Comparison of ENCODE assay signal across 8 cellular contexts in the genomic region with DNA sequence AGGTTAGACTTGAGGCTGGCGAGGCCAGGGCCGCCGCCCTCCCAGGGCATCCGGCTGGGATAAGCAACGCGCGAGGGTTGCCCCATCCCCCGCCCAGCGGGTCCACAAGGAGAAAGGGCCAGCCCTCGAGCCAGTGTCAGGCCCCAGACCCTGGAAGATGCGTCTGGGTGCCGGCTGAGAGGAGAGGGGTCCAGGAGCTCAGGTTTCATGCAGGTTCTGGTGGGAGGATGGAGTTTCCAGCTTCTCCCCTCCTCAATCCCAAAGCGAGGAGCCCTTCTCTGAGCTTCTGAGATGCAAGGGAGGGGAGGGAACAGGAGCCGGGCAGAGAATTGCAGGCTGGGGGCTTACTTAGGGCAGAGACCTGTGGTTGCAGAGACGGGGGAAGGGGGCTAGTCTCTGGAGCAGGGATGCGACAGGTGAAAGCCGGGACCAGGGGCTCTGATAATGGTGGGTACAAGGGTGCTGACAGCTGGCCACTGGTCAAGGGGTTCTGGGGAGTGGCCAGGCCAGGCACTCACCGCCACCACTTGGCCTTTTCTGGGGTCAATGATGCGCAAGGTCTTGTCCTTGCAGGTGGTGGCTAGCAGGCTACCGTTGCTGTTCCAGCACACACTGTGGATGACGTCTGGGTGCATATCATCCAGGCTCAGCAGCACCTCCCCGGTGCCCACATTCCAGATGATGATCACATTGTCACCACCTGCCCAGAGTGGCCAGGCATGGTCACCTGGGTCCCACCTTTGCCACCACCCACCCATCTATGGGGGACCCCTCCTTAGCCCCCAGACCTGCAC. TPM values are rescaled to one million over a fixed set of nuclear protein-coding genes. Genes with fewer than 3 reads are reported as not detected.
DNase-seq lines count a peak whose midpoint lies in the region; ATAC-seq and TF ChIP-seq lines count a peak whose summit lies in the region.

No MANE protein-coding gene starts in this region.

- H3K9me3 ChIP-seq in iPS-20b (ENCODE audit: insufficient read depth, low read depth, low read length) = no peaks in the 10 kb centered on the region

- no peaks in the 10 kb centered on the region for H3K36me3 ChIP-seq in iPS-20b (ENCODE audit: insufficient read depth, low read depth, low read length)

- peak overlapping the region; percentile 58 for H3K27ac Mint-ChIP-seq in activated CD4-positive, alpha-beta T cell treated with anti-CD3 and anti-CD28 coated beads, Interleukin-2, amount 10 ng/mL, durations not matched to agents 24 days and 14 days
- no peak overlapping the region for H3K27ac Mint-ChIP-seq in activated CD8-positive, alpha-beta T cell treated with anti-CD3 and anti-CD28 coated beads for 36 hours
- peak overlapping the region in 1 of 2 donors; percentile 89 for H3K27ac Mint-ChIP-seq in stimulated activated naive CD8-positive, alpha-beta T cell treated with anti-CD3 and anti-CD28 coated beads, Interleukin-15, amount 100 ng/mL, for 72 hours

- peak overlapping the region; percentile 69; the same call in 1 of the 2 replicates for H3K4me3 ChIP-seq in iPS-20b (ENCODE audit: low read length)

- H3K9me3 Mint-ChIP-seq in activated CD4-positive, alpha-beta T cell treated with anti-CD3 and anti-CD28 coated beads, Interleukin-2, amount 10 ng/mL, durations not matched to agents 24 days and 14 days = no peaks in the 10 kb centered on the region
- no peaks in the 10 kb centered on the region for H3K9me3 Mint-ChIP-seq in activated CD8-positive, alpha-beta T cell treated with anti-CD3 and anti-CD28 coated beads for 36 hours
- H3K9me3 Mint-ChIP-seq in stimulated activated naive CD8-positive, alpha-beta T cell treated with anti-CD3 and anti-CD28 coated beads, Interleukin-15, amount 100 ng/mL, for 72 hours = no peaks in the 10 kb centered on the region

- peak overlapping the region; percentile 83 for H3K4me3 Mint-ChIP-seq in activated CD4-positive, alpha-beta T cell treated with anti-CD3 and anti-CD28 coated beads, Interleukin-2, amount 10 ng/mL, durations not matched to agents 24 days and 14 days
- peak overlapping the region; percentile 84 for H3K4me3 Mint-ChIP-seq in activated CD8-positive, alpha-beta T cell treated with anti-CD3 and anti-CD28 coated beads for 36 hours
- H3K4me3 Mint-ChIP-seq in stimulated activated naive CD8-positive, alpha-beta T cell treated with anti-CD3 and anti-CD28 coated beads, Interleukin-15, amount 100 ng/mL, for 72 hours = peak overlapping the region; percentile 85 to 93

- intact Hi-C loops in activated CD4-positive, alpha-beta T cell treated with anti-CD3 and anti-CD28 coated beads, Interleukin-2, amount 10 ng/mL, durations not matched to agents 24 days and 14 days (cut with micrococcal nuclease) = loop anchor here (5.0 kb wide), 1 partner anchor 314 kb away; a partner anchor contains a TSS
- intact Hi-C loops in activated CD8-positive, alpha-beta T cell treated with anti-CD3 and anti-CD28 coated beads for 36 hours (cut with micrococcal nuclease) = loop anchor here (5.0 kb wide), 1 partner anchor 36 kb away; no protein-coding TSS in a partner anchor

- peaks cover 45% of the 10 kb centered on the region for H3K4me1 Mint-ChIP-seq in activated CD4-positive, alpha-beta T cell treated with anti-CD3 and anti-CD28 coated beads, Interleukin-2, amount 10 ng/mL, durations not matched to agents 24 days and 14 days
- H3K4me1 Mint-ChIP-seq in activated CD8-positive, alpha-beta T cell treated with anti-CD3 and anti-CD28 coated beads for 36 hours (ENCODE audit: low read depth) = peaks cover 47% of the 10 kb centered on the region
- H3K4me1 Mint-ChIP-seq in stimulated activated naive CD8-positive, alpha-beta T cell treated with anti-CD3 and anti-CD28 coated beads, Interleukin-15, amount 100 ng/mL, for 72 hours = peaks cover 79% of the 10 kb centered on the region

- no peak for ATAC-seq in activated CD8-positive, alpha-beta T cell treated with anti-CD3 and anti-CD28 coated beads for 36 hours
- ATAC-seq in stimulated activated naive CD8-positive, alpha-beta T cell treated with anti-CD3 and anti-CD28 coated beads, Interleukin-15, amount 100 ng/mL, for 72 hours = no peak

- H3K36me3 Mint-ChIP-seq in activated CD4-positive, alpha-beta T cell treated with anti-CD3 and anti-CD28 coated beads, Interleukin-2, amount 10 ng/mL, durations not matched to agents 24 days and 14 days (ENCODE audit: low read depth) = no peaks in the 10 kb centered on the region
- H3K36me3 Mint-ChIP-seq in activated CD8-positive, alpha-beta T cell treated with anti-CD3 and anti-CD28 coated beads for 36 hours (ENCODE audit: low read depth) = no peaks in the 10 kb centered on the region

- peak; percentile 59 for DNase-seq in activated CD4-positive, alpha-beta T cell treated with anti-CD3 and anti-CD28 coated beads, Interleukin-2, amount 10 ng/mL, durations not matched to agents 24 days and 14 days
- DNase-seq in activated CD4-positive, alpha-beta T cell treated with anti-CD3 and anti-CD28 coated beads for 48 hours = no peak
- DNase-seq in activated CD8-positive, alpha-beta T cell treated with anti-CD3 and anti-CD28 coated beads for 36 hours = no peak
- no peak for DNase-seq in stimulated activated naive CD8-positive, alpha-beta T cell treated with anti-CD3 and anti-CD28 coated beads, Interleukin-15, amount 100 ng/mL, for 72 hours
- DNase-seq in amygdala (lab: John Stamatoyannopoulos, UW) (no peak), RKO (ENCODE audit: low spot score) (no peak)
- no peak for DNase-seq in stimulated activated CD4-positive, alpha-beta T cell treated with anti-CD3 and anti-CD28 coated beads, Interleukin-15, amount 100 ng/mL, for 24 hours

- H3K27me3 ChIP-seq in iPS-20b (ENCODE audit: insufficient read depth, low read length) = peaks cover 99% of the 10 kb centered on the region

- POLR2A ChIA-PET in activated CD8-positive, alpha-beta T cell treated with anti-CD3 and anti-CD28 coated beads for 36 hours (lab: Charles Lee) = interaction anchor here (1.2 to 4.2 kb wide), 18 partner anchors 8 to 326 kb away, joined by 3 to 32 read pairs (median 6); a partner anchor contains a TSS

- peaks cover 6% of the 10 kb centered on the region for H3K27me3 Mint-ChIP-seq in activated CD4-positive, alpha-beta T cell treated with anti-CD3 and anti-CD28 coated beads, Interleukin-2, amount 10 ng/mL, durations not matched to agents 24 days and 14 days
- peaks cover 2% of the 10 kb centered on the region for H3K27me3 Mint-ChIP-seq in activated CD8-positive, alpha-beta T cell treated with anti-CD3 and anti-CD28 coated beads for 36 hours
- peaks cover 5% of the 10 kb centered on the region for H3K27me3 Mint-ChIP-seq in stimulated activated naive CD8-positive, alpha-beta T cell treated with anti-CD3 and anti-CD28 coated beads, Interleukin-15, amount 100 ng/mL, for 72 hours

- peaks cover 29% of the 10 kb centered on the region for H3K4me1 ChIP-seq in iPS-20b (ENCODE audit: insufficient read depth, low read length)

- no peak for TF ChIP-seq CTCF in activated CD8-positive, alpha-beta T cell treated with anti-CD3 and anti-CD28 coated beads for 36 hours (IDR thresholded peaks at IDR 0.05)

- CTCF ChIA-PET in activated CD8-positive, alpha-beta T cell treated with anti-CD3 and anti-CD28 coated beads for 36 hours (lab: Charles Lee) = interaction anchor here (0.7 to 8.5 kb wide), 32 partner anchors 8 to 455 kb away, joined by 3 to 172 read pairs (median 6); a partner anchor contains a TSS

- no peak overlapping the region for H3K9ac ChIP-seq in iPS-20b (ENCODE audit: low read depth, low read length)

- no peak overlapping the region for H3K27ac ChIP-seq in iPS-20b (ENCODE audit: low read length)

RNA-seq across cellular contexts. Expression of a gene that starts 4.2 kb away (rescaled TPM):
- total RNA-seq in activated CD4-positive, alpha-beta T cell treated with anti-CD3 and anti-CD28 coated beads, Interleukin-2, amount 10 ng/mL, durations not matched to agents 24 days and 14 days = 5.6 and 6.4 TPM in 2 replicates
- 10 to 100 TPM; 11.6 to 13.0 TPM for total RNA-seq in activated CD8-positive, alpha-beta T cell treated with anti-CD3 and anti-CD28 coated beads for 36 hours

RNA-seq across cellular contexts. Expression of a gene that starts 25.5 kb away (rescaled TPM):
- 43.1 and 49.8 TPM in 2 replicates for total RNA-seq in activated CD4-positive, alpha-beta T cell treated with anti-CD3 and anti-CD28 coated beads, Interleukin-2, amount 10 ng/mL, durations not matched to agents 24 days and 14 days
- total RNA-seq in activated CD8-positive, alpha-beta T cell treated with anti-CD3 and anti-CD28 coated beads for 36 hours = 10 to 100 TPM; 22.8 to 22.9 TPM

RNA-seq across cellular contexts. Expression of a gene that starts 29.0 kb away (rescaled TPM):
- total RNA-seq in activated CD4-positive, alpha-beta T cell treated with anti-CD3 and anti-CD28 coated beads, Interleukin-2, amount 10 ng/mL, durations not matched to agents 24 days and 14 days = 91.3 and 91.4 TPM in 2 replicates
- 10 to 100 TPM; 54.8 to 59.3 TPM for total RNA-seq in activated CD8-positive, alpha-beta T cell treated with anti-CD3 and anti-CD28 coated beads for 36 hours

RNA-seq across cellular contexts. Expression of a gene that starts 50.0 kb away (rescaled TPM):
- 69.7 and 77.9 TPM in 2 replicates for total RNA-seq in activated CD4-positive, alpha-beta T cell treated with anti-CD3 and anti-CD28 coated beads, Interleukin-2, amount 10 ng/mL, durations not matched to agents 24 days and 14 days
- total RNA-seq in activated CD8-positive, alpha-beta T cell treated with anti-CD3 and anti-CD28 coated beads for 36 hours = 10 to 100 TPM; 46.7 to 50.2 TPM

RNA-seq across cellular contexts. Expression of a gene that starts 51.6 kb away (rescaled TPM):
- 20.0 and 20.1 TPM in 2 replicates for total RNA-seq in activated CD4-positive, alpha-beta T cell treated with anti-CD3 and anti-CD28 coated beads, Interleukin-2, amount 10 ng/mL, durations not matched to agents 24 days and 14 days
- 10 to 100 TPM in 1 of 2 experiments, 1 to 10 TPM in 1; 9.7 to 10.1 TPM for total RNA-seq in activated CD8-positive, alpha-beta T cell treated with anti-CD3 and anti-CD28 coated beads for 36 hours
